ENCODE assay signal across 8 cellular contexts in the genomic region with DNA sequence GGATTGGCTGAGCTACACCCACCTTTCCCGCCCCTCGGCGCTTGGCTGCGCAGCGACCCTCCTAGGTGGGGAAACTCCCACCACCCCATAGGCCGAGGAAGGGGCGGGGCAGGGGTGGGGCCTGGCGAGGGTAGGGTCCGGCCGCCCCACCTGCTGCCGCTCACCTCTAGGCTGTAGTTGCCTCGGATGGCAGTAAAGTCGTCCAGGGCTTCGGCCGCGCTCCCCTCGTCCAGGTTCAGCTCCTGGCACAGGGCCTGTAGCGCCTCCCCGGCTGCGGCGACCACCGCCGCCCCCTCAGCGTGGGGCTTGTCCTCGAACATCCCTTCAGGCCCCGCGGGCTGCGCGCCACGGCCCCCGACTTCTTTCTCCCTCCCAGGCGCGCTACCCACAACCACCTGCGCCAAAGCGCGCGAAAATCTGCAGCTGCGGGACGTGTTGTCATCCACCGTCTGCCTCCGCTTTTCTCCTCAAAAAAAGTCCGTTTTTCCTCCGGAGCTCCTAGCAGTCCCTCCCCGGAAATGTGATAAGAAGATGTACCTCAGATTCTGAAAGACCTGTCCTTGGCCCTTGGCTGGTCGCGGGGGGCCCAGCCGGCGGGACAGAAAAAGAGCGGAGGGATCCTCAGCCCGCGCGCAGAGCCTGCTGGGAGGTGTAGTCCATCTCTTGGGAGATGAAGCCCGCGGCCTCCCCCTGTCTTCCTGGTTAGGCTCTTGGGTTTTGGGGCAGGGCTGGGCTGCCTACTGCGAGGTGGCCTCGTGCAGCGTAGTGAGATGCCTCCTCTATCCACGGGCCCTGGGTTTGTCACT. TPM values are rescaled to one million over a fixed set of nuclear protein-coding genes. Genes with fewer than 3 reads are reported as not detected.
DNase-seq lines count a peak whose midpoint lies in the region; ATAC-seq and TF ChIP-seq lines count a peak whose summit lies in the region.

A gene with protein sequence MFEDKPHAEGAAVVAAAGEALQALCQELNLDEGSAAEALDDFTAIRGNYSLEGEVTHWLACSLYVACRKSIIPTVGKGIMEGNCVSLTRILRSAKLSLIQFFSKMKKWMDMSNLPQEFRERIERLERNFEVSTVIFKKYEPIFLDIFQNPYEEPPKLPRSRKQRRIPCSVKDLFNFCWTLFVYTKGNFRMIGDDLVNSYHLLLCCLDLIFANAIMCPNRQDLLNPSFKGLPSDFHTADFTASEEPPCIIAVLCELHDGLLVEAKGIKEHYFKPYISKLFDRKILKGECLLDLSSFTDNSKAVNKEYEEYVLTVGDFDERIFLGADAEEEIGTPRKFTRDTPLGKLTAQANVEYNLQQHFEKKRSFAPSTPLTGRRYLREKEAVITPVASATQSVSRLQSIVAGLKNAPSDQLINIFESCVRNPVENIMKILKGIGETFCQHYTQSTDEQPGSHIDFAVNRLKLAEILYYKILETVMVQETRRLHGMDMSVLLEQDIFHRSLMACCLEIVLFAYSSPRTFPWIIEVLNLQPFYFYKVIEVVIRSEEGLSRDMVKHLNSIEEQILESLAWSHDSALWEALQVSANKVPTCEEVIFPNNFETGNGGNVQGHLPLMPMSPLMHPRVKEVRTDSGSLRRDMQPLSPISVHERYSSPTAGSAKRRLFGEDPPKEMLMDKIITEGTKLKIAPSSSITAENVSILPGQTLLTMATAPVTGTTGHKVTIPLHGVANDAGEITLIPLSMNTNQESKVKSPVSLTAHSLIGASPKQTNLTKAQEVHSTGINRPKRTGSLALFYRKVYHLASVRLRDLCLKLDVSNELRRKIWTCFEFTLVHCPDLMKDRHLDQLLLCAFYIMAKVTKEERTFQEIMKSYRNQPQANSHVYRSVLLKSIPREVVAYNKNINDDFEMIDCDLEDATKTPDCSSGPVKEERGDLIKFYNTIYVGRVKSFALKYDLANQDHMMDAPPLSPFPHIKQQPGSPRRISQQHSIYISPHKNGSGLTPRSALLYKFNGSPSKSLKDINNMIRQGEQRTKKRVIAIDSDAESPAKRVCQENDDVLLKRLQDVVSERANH (minus strand): TSS at position 389 of the 806 bp plus-strand sequence. CDS start 69 bp downstream, at position 320.

- H3K9me3 ChIP-seq in MG63 (no peaks in the 10 kb centered on the region), neural progenitor cell (ENCODE audit: low read depth) (no peaks in the 10 kb centered on the region), stomach smooth muscle (ENCODE audit: control insufficient read depth in 2 of 2, low read length in 2 of 2) (no peaks in the 10 kb centered on the region)

- H3K27me3 ChIP-seq in H7 (ENCODE audit: control insufficient read depth, insufficient read depth, low read length): no peaks in the 10 kb centered on the region
- no peaks in the 10 kb centered on the region for H3K27me3 ChIP-seq in MG63
- H3K27me3 ChIP-seq in foreskin keratinocyte: no peaks in the 10 kb centered on the region
- H3K27me3 ChIP-seq in neural progenitor cell: no peaks in the 10 kb centered on the region
- H3K27me3 ChIP-seq in stomach smooth muscle (ENCODE audit: control insufficient read depth in 1 of 2, insufficient read depth in 2 of 2, low read length in 2 of 2): no peaks in the 10 kb centered on the region

- H3K9ac ChIP-seq in neural progenitor cell (peak within 1 kb of the TSS; percentile 99), stomach smooth muscle (ENCODE audit: low read length in 2 of 2) (peak within 1 kb of the TSS; percentile 62 to 71)

- peaks cover 45% of the 10 kb centered on the region for H3K79me2 ChIP-seq in neural progenitor cell (ENCODE audit: low read depth)

- DNase-seq in EH (ENCODE audit: low read depth) (peak; percentile 79), H7 (peak; percentile 97), MG63 (peak; percentile 93), SIG-M5 (lab: John Stamatoyannopoulos, UW) (peak; percentile 62), activated gamma-delta T cell (lab: John Stamatoyannopoulos, UW) (peak; percentile 75), foreskin keratinocyte (peak; percentile 83 to 93), neural progenitor cell (ENCODE audit: low spot score) (peak; percentile 94)

- peak within 1 kb of the TSS; percentile 100 for H2AFZ ChIP-seq in neural progenitor cell (replicated peaks)

- H3K9me3 Mint-ChIP-seq in neural progenitor cell: no peaks in the 10 kb centered on the region

- peak within 1 kb of the TSS; percentile 97 for H3K4me3 Mint-ChIP-seq in neural progenitor cell

- TF ChIP-seq CTCF in foreskin keratinocyte (conservative IDR thresholded peaks at IDR 0.05): peak; percentile 58
- TF ChIP-seq CTCF in neural progenitor cell (IDR thresholded peaks at IDR 0.05): peak; percentile 27

- H3K4me3 ChIP-seq in H7 (ENCODE audit: insufficient read depth, low read depth, low read length): peak within 1 kb of the TSS; percentile 75
- peak within 1 kb of the TSS; percentile 65 for H3K4me3 ChIP-seq in MG63
- peak within 1 kb of the TSS; percentile 78 for H3K4me3 ChIP-seq in neural progenitor cell
- peak within 1 kb of the TSS; percentile 86 to 88 for H3K4me3 ChIP-seq in stomach smooth muscle (ENCODE audit: low read length in 2 of 2)

- ATAC-seq in foreskin keratinocyte: peak; percentile 84

- H3K36me3 ChIP-seq in H7 (replicated peaks; ENCODE audit: control insufficient read depth, insufficient read depth, low read length): peaks cover 2% of the 10 kb centered on the region
- peaks cover 29% of the 10 kb centered on the region for H3K36me3 ChIP-seq in MG63
- H3K36me3 ChIP-seq in neural progenitor cell: no peaks in the 10 kb centered on the region
- no peaks in the 10 kb centered on the region for H3K36me3 ChIP-seq in stomach smooth muscle (ENCODE audit: control insufficient read depth in 2 of 2, insufficient read depth in 2 of 2, low read length in 2 of 2)

- H3K4me1 Mint-ChIP-seq in neural progenitor cell: peaks cover 26% of the 10 kb centered on the region

- peaks cover 5% of the 10 kb centered on the region for H3K27me3 Mint-ChIP-seq in neural progenitor cell (ENCODE audit: insufficient read depth, low read depth)

- peak within 1 kb of the TSS; percentile 82 for H3K4me2 ChIP-seq in neural progenitor cell

- peak within 1 kb of the TSS; percentile 100 for H3K27ac Mint-ChIP-seq in neural progenitor cell

- H3K27ac ChIP-seq in foreskin keratinocyte (peak within 1 kb of the TSS; percentile 98), neural progenitor cell (peak within 1 kb of the TSS; percentile 98), stomach smooth muscle (ENCODE audit: low read length) (peak within 1 kb of the TSS; percentile 49)

- peaks cover 16% of the 10 kb centered on the region for H3K36me3 Mint-ChIP-seq in neural progenitor cell

- peaks cover 8% of the 10 kb centered on the region for H3F3A ChIP-seq in neural progenitor cell (ENCODE audit: low read depth)

- H4K20me1 ChIP-seq in neural progenitor cell (ENCODE audit: low read depth): no peaks in the 10 kb centered on the region

- H3K4me1 ChIP-seq in foreskin keratinocyte (no peaks in the 10 kb centered on the region), neural progenitor cell (peaks cover 15% of the 10 kb centered on the region), stomach smooth muscle (ENCODE audit: control insufficient read depth, insufficient read depth, low read length) (peaks cover 12% of the 10 kb centered on the region)

RNA-seq across cellular contexts. Expression of the gene that starts here (rescaled TPM):
- 17.6 and 20.5 TPM in 2 replicates for total RNA-seq in H7 (2014; rRNA removed; shearing (Covaris generic))
- 11.1 and 18.3 TPM in 2 replicates for total RNA-seq in MG63 (2014; rRNA removed; shearing (Covaris generic); ENCODE audit: low replicate concordance)
- total RNA-seq in foreskin keratinocyte (14.5 and 15.1 TPM in 2 replicates), neural progenitor cell (ENCODE audit: low replicate concordance) (21.3 and 22.1 TPM in 2 replicates)
- 3.1 and 3.9 TPM in 2 replicates for polyA plus RNA-seq in foreskin keratinocyte

Comparison
In these comparisons a context has a peak if more than half of its experiments do, and no peak if none do; other contexts are left out.
1. Peak in every context shown above with its lines: DNase-seq, ATAC-seq, H3K4me3 ChIP-seq and H3K27ac ChIP-seq.